16 cellular contexts compared by ENCODE assay signal in the genomic region with DNA sequence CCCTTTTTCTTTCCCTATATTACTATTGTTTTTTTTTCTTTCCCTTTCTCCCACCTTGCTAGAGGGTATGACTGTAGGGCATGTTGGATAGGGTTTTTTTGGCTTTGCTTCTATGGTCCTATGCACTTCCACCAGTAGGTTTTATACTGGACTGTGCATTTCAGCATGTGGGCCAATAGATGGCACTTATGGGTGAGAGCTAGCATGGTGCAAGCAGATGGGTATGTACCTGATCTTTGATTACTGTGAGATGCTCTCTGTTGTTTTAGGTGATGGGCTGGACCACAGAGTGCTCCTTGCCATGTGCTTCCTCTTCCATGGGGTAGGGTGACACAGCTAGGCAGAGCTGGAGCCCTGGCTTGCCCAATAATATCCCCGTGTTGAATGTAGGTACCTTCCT.
DNase-seq lines count a peak whose midpoint lies in the region; TF ChIP-seq lines count a peak whose summit lies in the region.
"Had no signal": no experiment of that assay in that cellular context is flagged by ENCODE, and none has a peak within 500 bp of the region (broad histone marks: within the 10 kb centered on the region; RNA-seq: fewer than 3 reads in every experiment).

No MANE protein-coding gene starts in this region.

- H3K27me3 ChIP-seq in H9 (ENCODE audit: insufficient read depth, low read length) (no peaks in the 10 kb centered on the region), neural progenitor cell (no peaks in the 10 kb centered on the region)
- H3K27me3 ChIP-seq: neutrophil had no signal

- H3K14ac ChIP-seq in H9 (ENCODE audit: insufficient read depth, low read length): no peak overlapping the region

- peaks cover 5 to 8% of the 10 kb centered on the region in 2 experiments for H3K4me1 Mint-ChIP-seq in H9
- H3K4me1 Mint-ChIP-seq in neural progenitor cell: no peaks in the 10 kb centered on the region
- H3K4me1 Mint-ChIP-seq: activated CD4-positive, alpha-beta memory T cell treated with anti-CD3 and anti-CD28 coated beads, Interleukin-2, amount 10 ng/mL, durations not matched to agents 7 days and 5 days; activated naive CD8-positive, alpha-beta T cell treated with anti-CD3 and anti-CD28 coated beads, Interleukin-2, amount 10 ng/mL, durations not matched to agents 7 days and 5 days; T-cell had no signal

- no peak overlapping the region for H4K91ac ChIP-seq in H9 (ENCODE audit: insufficient read length, low read depth, low read length)

- H3K4me1 ChIP-seq in H9 (ENCODE audit: insufficient read depth, low read length) (no peaks in the 10 kb centered on the region), neural progenitor cell (no peaks in the 10 kb centered on the region)

- no peak overlapping the region for H3K56ac ChIP-seq in H9 (ENCODE audit: insufficient read length, low read depth, low read length)

- H4K20me1 ChIP-seq in H9 (ENCODE audit: control insufficient read depth, insufficient read depth, insufficient read length) (no peaks in the 10 kb centered on the region), neural progenitor cell (ENCODE audit: low read depth) (no peaks in the 10 kb centered on the region)

- H3K23me2 ChIP-seq in H9 (ENCODE audit: insufficient read length, low read depth, low read length, poor library complexity, severe bottlenecking): no peaks in the 10 kb centered on the region

- no peak overlapping the region for H2BK120ac ChIP-seq in H9 (ENCODE audit: low read depth, low read length, poor library complexity, severe bottlenecking)

- H4K8ac ChIP-seq in H9 (replicated peaks; ENCODE audit: insufficient read length, low read depth, low read length): no peak overlapping the region

- WGBS in H9 (ENCODE audit: extremely low coverage, insufficient read length, low lambda C conversion rate): no CpG with 5 or more reads among the region's 1 CpG

- no peaks in the 10 kb centered on the region for H3F3A ChIP-seq in neural progenitor cell (ENCODE audit: low read depth)

- no peak overlapping the region for H3K18ac ChIP-seq in H9 (ENCODE audit: insufficient read length, low read depth, low read length)

- DNase-seq in NCI-H82 (lab: John Stamatoyannopoulos, UW) (peak; percentile 22), NCI-H82 treated with DMSO at 0.1 percent for 48 hours (lab: John Stamatoyannopoulos, UW; ENCODE audit: unreplicated experiment) (no peak), H9 (no peak), SK-MEL-5 (ENCODE audit: low read depth, low spot score) (peak; percentile 45), neural progenitor cell (ENCODE audit: low spot score) (no peak), SKM-1 treated with dmso at 0.1 percent for 144 hours (lab: John Stamatoyannopoulos, UW; ENCODE audit: unreplicated experiment) (no peak)
- no peak for DNase-seq in stimulated activated CD4-positive, alpha-beta T cell treated with anti-CD3 and anti-CD28 coated beads, Interleukin-4, amount 100 ng/mL, for 4 hours
- DNase-seq in stimulated activated CD4-positive, alpha-beta T cell treated with anti-CD3 and anti-CD28 coated beads, Interleukin-1b, Interleukin-23, amount 100 ng/mL, for 48 hours: no peak
- DNase-seq: activated CD4-positive, alpha-beta memory T cell treated with anti-CD3 and anti-CD28 coated beads, Interleukin-2, amount 10 ng/mL, durations not matched to agents 7 days and 5 days; activated naive CD8-positive, alpha-beta T cell treated with anti-CD3 and anti-CD28 coated beads, Interleukin-2, amount 10 ng/mL, durations not matched to agents 7 days and 5 days; activated T-cell treated with anti-CD3 and anti-CD28 coated beads, Interleukin-2, amount 50 U/mL, for 48 hours; KG1; NCI-H510A; T-cell had no signal

- H3K9me3 Mint-ChIP-seq in H9 (peaks cover 0 to 3% of the 10 kb centered on the region in 2 experiments; a peak in 3 of 5 replicates), neural progenitor cell (peaks cover 19% of the 10 kb centered on the region)
- H3K9me3 Mint-ChIP-seq: activated CD4-positive, alpha-beta memory T cell treated with anti-CD3 and anti-CD28 coated beads, Interleukin-2, amount 10 ng/mL, durations not matched to agents 7 days and 5 days; activated naive CD8-positive, alpha-beta T cell treated with anti-CD3 and anti-CD28 coated beads, Interleukin-2, amount 10 ng/mL, durations not matched to agents 7 days and 5 days; T-cell had no signal

- no peaks in the 10 kb centered on the region; the same call in none of the 2 replicates for H3K27me3 Mint-ChIP-seq in H9 (ENCODE audit: low read depth)
- peaks cover 5% of the 10 kb centered on the region for H3K27me3 Mint-ChIP-seq in neural progenitor cell (ENCODE audit: insufficient read depth, low read depth)

- H3K4me2 ChIP-seq in H9 (ENCODE audit: insufficient read depth, insufficient read length, low read length): no peak overlapping the region
- no peak overlapping the region for H3K4me2 ChIP-seq in neural progenitor cell

- H3K27ac ChIP-seq in H9 (ENCODE audit: insufficient read length, low read depth, low read length) (no peak overlapping the region), neural progenitor cell (no peak overlapping the region)
- H3K27ac ChIP-seq: HL-60, neutrophil had no signal

- H3K9me3 ChIP-seq in H9 (ENCODE audit: control insufficient read depth, low read depth, low read length): no peaks in the 10 kb centered on the region
- H3K9me3 ChIP-seq in neural progenitor cell (ENCODE audit: low read depth): no peaks in the 10 kb centered on the region
- H3K9me3 ChIP-seq: neutrophil had no signal

- no peaks in the 10 kb centered on the region for H3K79me1 ChIP-seq in H9 (ENCODE audit: insufficient read depth, low read depth, low read length, poor library complexity, severe bottlenecking)

- H3K4me3 Mint-ChIP-seq in H9 (no peak overlapping the region), neural progenitor cell (no peak overlapping the region)
- H3K4me3 Mint-ChIP-seq: activated CD4-positive, alpha-beta memory T cell treated with anti-CD3 and anti-CD28 coated beads, Interleukin-2, amount 10 ng/mL, durations not matched to agents 7 days and 5 days; activated naive CD8-positive, alpha-beta T cell treated with anti-CD3 and anti-CD28 coated beads, Interleukin-2, amount 10 ng/mL, durations not matched to agents 7 days and 5 days; T-cell had no signal

- no peaks in the 10 kb centered on the region for H3K36me3 ChIP-seq in neural progenitor cell
- H3K36me3 ChIP-seq: neutrophil had no signal

- no peak overlapping the region for H2BK15ac ChIP-seq in H9 (ENCODE audit: low read depth, low read length)

- H3K36me3 Mint-ChIP-seq in H9 (ENCODE audit: insufficient read depth in 1 of 3, low read depth in 3 of 3): no peaks in the 10 kb centered on the region; a peak in 3 of 7 replicates
- H3K36me3 Mint-ChIP-seq in neural progenitor cell: no peaks in the 10 kb centered on the region
- H3K36me3 Mint-ChIP-seq: activated naive CD8-positive, alpha-beta T cell treated with anti-CD3 and anti-CD28 coated beads, Interleukin-2, amount 10 ng/mL, durations not matched to agents 7 days and 5 days; T-cell had no signal

- in situ Hi-C loops in SK-MEL-5 (cut with HindIII; ENCODE audit: low pct_unique_long_range_greater_than_20kb, low sequenced_read_pairs): no loop called here

- H3K27ac Mint-ChIP-seq in H9 (no peak overlapping the region), neural progenitor cell (no peak overlapping the region)
- H3K27ac Mint-ChIP-seq: activated CD4-positive, alpha-beta memory T cell treated with anti-CD3 and anti-CD28 coated beads, Interleukin-2, amount 10 ng/mL, durations not matched to agents 7 days and 5 days; activated naive CD8-positive, alpha-beta T cell treated with anti-CD3 and anti-CD28 coated beads, Interleukin-2, amount 10 ng/mL, durations not matched to agents 7 days and 5 days had no signal

- peak; percentile 29; the same call in 1 of the 3 replicates for TF ChIP-seq CTCF in H9 (conservative IDR thresholded peaks at IDR 0.05)
- TF ChIP-seq CTCF in neural progenitor cell (IDR thresholded peaks at IDR 0.05): peak; percentile 17

- H3K4ac ChIP-seq in H9 (ENCODE audit: low read depth, low read length): no peak overlapping the region

- no peak overlapping the region for H2AFZ ChIP-seq in H9 (ENCODE audit: low read length)
- no peak overlapping the region for H2AFZ ChIP-seq in neural progenitor cell (replicated peaks)

- H2BK5ac ChIP-seq in H9 (ENCODE audit: insufficient read length, low read length): no peak overlapping the region

- no peak overlapping the region for H2BK12ac ChIP-seq in H9 (ENCODE audit: insufficient read length, low read depth, low read length)

- no peak overlapping the region for H3K23ac ChIP-seq in H9 (ENCODE audit: insufficient read length, low read depth, low read length)

- H3T11ph ChIP-seq in H9 (ENCODE audit: low read length): no peak overlapping the region

- H2BK20ac ChIP-seq in H9 (ENCODE audit: low read depth, low read length, poor library complexity, severe bottlenecking): no peak overlapping the region

- H3K79me2 ChIP-seq in H9 (ENCODE audit: insufficient read depth, low read length): no peaks in the 10 kb centered on the region
- H3K79me2 ChIP-seq in neural progenitor cell (ENCODE audit: low read depth): no peaks in the 10 kb centered on the region

- no peak overlapping the region for H4K5ac ChIP-seq in H9 (ENCODE audit: insufficient read length, low read depth, low read length)

- no peak overlapping the region for H3K4me3 ChIP-seq in neural progenitor cell

- H3K9ac ChIP-seq in H9 (ENCODE audit: extremely low read depth, insufficient read length, low read length) (no peak overlapping the region), neural progenitor cell (no peak overlapping the region)

- no peak overlapping the region for H2AK5ac ChIP-seq in H9 (ENCODE audit: insufficient read length, low read length)

Comparison
In these comparisons a context has a peak if more than half of its experiments do, and no peak if none do; other contexts are left out.
1. DNase-seq: peak in NCI-H82 (single experiment) and SK-MEL-5 (single experiment); none in NCI-H82 treated with DMSO at 0.1 percent for 48 hours (single experiment), H9 (single experiment), neural progenitor cell (single experiment), SKM-1 treated with dmso at 0.1 percent for 144 hours (single experiment), stimulated activated CD4-positive, alpha-beta T cell treated with anti-CD3 and anti-CD28 coated beads, Interleukin-4, amount 100 ng/mL, for 4 hours (0 of 2) and stimulated activated CD4-positive, alpha-beta T cell treated with anti-CD3 and anti-CD28 coated beads, Interleukin-1b, Interleukin-23, amount 100 ng/mL, for 48 hours (single experiment).